8 cellular contexts compared by ENCODE assay signal in the genomic region with DNA sequence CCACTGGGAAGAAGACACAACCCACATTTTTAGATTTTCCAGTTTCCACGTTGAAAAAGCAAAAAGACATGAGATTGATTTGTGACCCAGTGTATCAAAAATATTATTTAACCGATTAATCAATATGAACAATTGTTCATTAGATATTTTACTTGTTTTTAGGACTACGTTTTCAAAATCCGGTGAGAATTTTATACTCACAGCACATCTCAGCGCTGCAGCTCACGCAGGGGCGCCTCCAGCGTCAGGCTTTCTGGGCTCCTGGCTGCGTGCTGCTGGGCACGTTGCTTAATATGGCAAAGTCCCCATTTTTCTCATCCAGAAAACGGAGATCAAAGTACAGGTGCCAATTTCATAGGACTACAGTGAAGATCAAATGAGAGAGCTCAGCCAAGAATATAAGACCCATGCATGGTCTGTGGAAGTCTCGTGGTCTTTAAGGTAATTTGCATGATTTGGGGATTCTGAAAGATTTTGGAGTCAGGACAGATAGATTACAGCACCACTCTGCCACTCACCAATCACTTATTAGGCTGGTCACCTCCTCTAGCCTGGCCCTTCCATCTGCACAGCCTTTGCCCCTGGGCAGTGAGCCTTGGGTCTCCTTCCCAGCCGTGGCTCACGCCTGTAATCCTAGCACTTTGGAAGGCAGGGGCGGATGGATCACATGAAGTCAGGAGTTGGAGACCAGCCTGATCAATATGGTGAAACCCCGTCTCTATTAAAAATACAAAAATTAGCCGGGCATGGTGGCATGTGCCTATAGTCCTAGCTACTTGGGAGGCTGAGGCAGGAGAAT. TPM values are rescaled to one million over a fixed set of nuclear protein-coding genes. Genes with fewer than 3 reads are reported as not detected.
DNase-seq lines count a peak whose midpoint lies in the region; ATAC-seq, FAIRE-seq and TF ChIP-seq lines count a peak whose summit lies in the region.

No MANE protein-coding gene starts in this region.

- no peak for TF ChIP-seq RAD21 in HepG2 (CRISPR knock-in tag; IDR thresholded peaks at IDR 0.05)

- no peaks in the 10 kb centered on the region for H4K20me1 ChIP-seq in HepG2 (ENCODE audit: insufficient read depth, low read length)

- H2AFZ ChIP-seq in HepG2 (ENCODE audit: low read length), result peak overlapping the region; percentile 15

- CTCF ChIA-PET in MCF 10A (lab: Yijun Ruan, JAX), result interaction anchor here (0.6 to 0.9 kb wide), 3 partner anchors 8 to 345 kb away, joined by 3 to 4 read pairs (median 4); no protein-coding TSS in a partner anchor
- CTCF ChIA-PET in HepG2 (lab: Yijun Ruan, JAX; ENCODE audit: low intra/inter-chr PET ratio, low total read pairs), result no interaction called here

- TF ChIP-seq CTCF in MCF 10A (IDR thresholded peaks at IDR 0.05; ENCODE audit: unreplicated experiment), result no peak
- TF ChIP-seq CTCF in HepG2 (CRISPR knock-in tag; IDR thresholded peaks at IDR 0.05), result peak; percentile 1; the same call in 1 of the 2 replicates
- TF ChIP-seq CTCF in suprapubic skin (IDR thresholded peaks at IDR 0.05), result no peak

- peaks cover 2 to 13% of the 10 kb centered on the region in 2 experiments; a peak in 1 of 5 replicates for H3K27me3 ChIP-seq in HepG2 (ENCODE audit: control insufficient read depth in 1 of 2, insufficient read depth in 2 of 2, low read length in 2 of 2)
- H3K27me3 ChIP-seq in suprapubic skin, result no peaks in the 10 kb centered on the region

- peaks cover 13% of the 10 kb centered on the region for H3K4me1 Mint-ChIP-seq in MCF 10A (ENCODE audit: insufficient read depth, unreplicated experiment)

- H3K27me3 Mint-ChIP-seq in MCF 10A (ENCODE audit: insufficient read depth, unreplicated experiment), result peaks cover 14% of the 10 kb centered on the region

- H3K9ac ChIP-seq in HepG2 (ENCODE audit: insufficient read depth, low read depth, low read length), result peak overlapping the region; percentile 64

- BruUV-seq in MCF 10A (replicated peaks; lab: Mats Ljungman, UMichigan) (no TSS peak), HepG2 (replicated peaks; lab: Mats Ljungman, UMichigan) (no TSS peak)

- FAIRE-seq in HepG2 (lab: Jason Lieb, UNC) (no peak), H54 (lab: Jason Lieb, UNC) (no peak)

- H3K27ac ChIP-seq in HepG2 (ENCODE audit: extremely low read length, insufficient read depth, low read length), result no peak overlapping the region
- peak overlapping the region; percentile 86 for H3K27ac ChIP-seq in suprapubic skin

- WGBS in HepG2 (ENCODE audit: low lambda C conversion rate), result 16% methylated on average over 17 of the region's 17 CpGs
- 23% methylated on average over 17 of the region's 17 CpGs for WGBS in suprapubic skin

- DNase-seq in D341Med (ENCODE audit: low spot score) (peak; percentile 47), NCI-H1694 treated with DMSO at 0.1 percent for 48 hours (lab: John Stamatoyannopoulos, UW) (peak; percentile 77), MCF 10A (ENCODE audit: unreplicated experiment) (peak; percentile 25), HepG2 (ENCODE audit: low spot score) (peak; percentile 34), suprapubic skin (ENCODE audit: low spot score in 2 of 2) (peak in 1 of 2 donors; percentile 59), NOMO-1 treated with dmso at 0.1 percent for 144 hours (lab: John Stamatoyannopoulos, UW; ENCODE audit: unreplicated experiment) (no peak), H54 (ENCODE audit: insufficient read length, low spot score) (no peak)
- DNase-seq in activated CD8-positive, alpha-beta memory T cell treated with anti-CD3 and anti-CD28 coated beads, Interleukin-2, amount 50 U/mL, for 4 hours, result no peak

- TF ChIP-seq POLR2A in HepG2 (IDR thresholded peaks at IDR 0.05; ENCODE audit: insufficient read depth in 1 of 2, low read depth in 2 of 2, low read length in 2 of 2) (no peak), suprapubic skin (IDR thresholded peaks at IDR 0.05) (no peak), H54 (IDR thresholded peaks at IDR 0.05; ENCODE audit: low read depth, low read length) (no peak)

- POLR2A ChIA-PET in MCF 10A (lab: Yijun Ruan, JAX), result no interaction called here
- POLR2A ChIA-PET in HepG2 (lab: Yijun Ruan, JAX), result interaction anchor here (3.1 kb wide), 1 partner anchor 50 kb away, joined by 13 read pairs; a partner anchor contains a TSS

- no peak overlapping the region for H3K27ac Mint-ChIP-seq in MCF 10A (ENCODE audit: low read depth, unreplicated experiment)

- peaks cover 31% of the 10 kb centered on the region for H3K4me1 ChIP-seq in HepG2 (ENCODE audit: insufficient read depth, low read length)
- H3K4me1 ChIP-seq in suprapubic skin, result peaks cover 35% of the 10 kb centered on the region

- H3K9me3 ChIP-seq in HepG2 (ENCODE audit: low read length), result no peaks in the 10 kb centered on the region
- no peaks in the 10 kb centered on the region for H3K9me3 ChIP-seq in suprapubic skin

- H3K4me3 Mint-ChIP-seq in MCF 10A (ENCODE audit: unreplicated experiment), result peak overlapping the region; percentile 73

- H3K4me3 ChIP-seq in HepG2 (replicated peaks in 1 of 3; ENCODE audit: insufficient read depth in 1 of 3, low read depth in 2 of 3, low read length in 3 of 3) (peak overlapping the region; percentile 75 to 82 (median 78)), suprapubic skin (peak overlapping the region; percentile 65)

- H3K36me3 ChIP-seq in HepG2 (replicated peaks in 1 of 2; ENCODE audit: control insufficient read depth in 1 of 2, insufficient read depth in 2 of 2, low read length in 2 of 2) (no peaks in the 10 kb centered on the region), suprapubic skin (no peaks in the 10 kb centered on the region)

- no peaks in the 10 kb centered on the region for H3K9me3 Mint-ChIP-seq in MCF 10A (ENCODE audit: unreplicated experiment)

- ATAC-seq in HepG2, result peak; percentile 57

- intact Hi-C loops in MCF 10A (cut with micrococcal nuclease), result no loop called here
- intact Hi-C loops in HepG2 (cut with micrococcal nuclease; ENCODE audit: unreplicated experiment), result loop anchor here (2.0 to 5.0 kb wide), 2 partner anchors 35 to 55 kb away; a partner anchor contains a TSS

- H3K4me2 ChIP-seq in HepG2 (ENCODE audit: low read depth, low read length), result peak overlapping the region; percentile 94

- TF ChIP-seq EP300 in HepG2 (IDR thresholded peaks at IDR 0.05; ENCODE audit: low read depth in 2 of 2, low read length in 2 of 2), result no peak
- TF ChIP-seq EP300 in HepG2 (CRISPR knock-in tag; IDR thresholded peaks at IDR 0.05; ENCODE audit: borderline replicate concordance), result no peak
- TF ChIP-seq EP300 in suprapubic skin (IDR thresholded peaks at IDR 0.05), result no peak

- H3K79me2 ChIP-seq in HepG2 (ENCODE audit: insufficient read depth, low read length), result no peaks in the 10 kb centered on the region

- no peaks in the 10 kb centered on the region for H3K36me3 Mint-ChIP-seq in MCF 10A (ENCODE audit: insufficient read depth, unreplicated experiment)

- in situ Hi-C loops in HepG2 (cut with HindIII; ENCODE audit: extremely low pct_ligation_motif_present, low pct_unique_long_range_greater_than_20kb), result no loop called here

RNA-seq across cellular contexts. Expression of a gene that starts 36.2 kb away (rescaled TPM):
- total RNA-seq in MCF 10A (2022) (34.4 and 43.1 TPM in 2 replicates), HepG2 (2016; rRNA removed; fragmentation: Illumina TruSeq; extraction: Trizol) (10.8 and 14.8 TPM in 2 replicates), suprapubic skin (10 to 100 TPM; 18.0 to 72.4 (median 28.4) TPM)
- total RNA-seq in HepG2 (2016; cell fraction: cytosol; rRNA removed; fragmentation: Illumina TruSeq; extraction: Trizol; ENCODE audit: low read depth), result 8.0 and 13.0 TPM in 2 replicates
- total RNA-seq in HepG2 (2016; cell fraction: insoluble cytoplasmic fraction; rRNA removed; fragmentation: Illumina TruSeq; extraction: Trizol), result 7.6 and 15.8 TPM in 2 replicates
- 16.2 and 20.0 TPM in 2 replicates for total RNA-seq in HepG2 (2016; cell fraction: membrane; rRNA removed; fragmentation: Illumina TruSeq; extraction: Trizol)
- total RNA-seq in HepG2 (2016; cell fraction: nucleus; rRNA removed; fragmentation: Illumina TruSeq; extraction: Trizol), result 20.9 and 28.1 TPM in 2 replicates
- polyA plus RNA-seq in HepG2 (2011; rRNA removed), result 39.5 and 39.6 TPM in 2 replicates
- 19.5 and 25.1 TPM in 2 replicates for polyA plus RNA-seq in HepG2 (2011; cell fraction: cytosol; rRNA removed)
- polyA plus RNA-seq in HepG2 (2011; cell fraction: nucleus; rRNA removed), result 126 and 152 TPM in 2 replicates
- polyA plus RNA-seq in HepG2 (2012), result 18.3 and 19.5 TPM in 2 replicates
- 10.6 and 15.8 TPM in 2 replicates for polyA plus RNA-seq in HepG2 (2016; cell fraction: cytosol; fragmentation: Illumina TruSeq; extraction: Trizol; ENCODE audit: low read depth)
- 14.2 and 24.0 TPM in 2 replicates for polyA plus RNA-seq in HepG2 (2016; cell fraction: insoluble cytoplasmic fraction; fragmentation: Illumina TruSeq; extraction: Trizol; ENCODE audit: low read depth)
- polyA plus RNA-seq in HepG2 (2016; cell fraction: membrane; fragmentation: Illumina TruSeq; extraction: Trizol; ENCODE audit: low read depth), result 22.4 and 27.8 TPM in 2 replicates
- 91.6 and 101 TPM in 2 replicates for polyA plus RNA-seq in HepG2 (2016; cell fraction: nucleus; fragmentation: Illumina TruSeq; extraction: Trizol; ENCODE audit: insufficient read depth, low read depth)
- 47.1 and 49.5 TPM in 2 replicates for polyA minus RNA-seq in HepG2 (2011; rRNA and poly(A)+ RNA removed; ENCODE audit: low replicate concordance)
- 13.8 and 15.2 TPM in 2 replicates for polyA minus RNA-seq in HepG2 (2011; cell fraction: cytosol; rRNA and poly(A)+ RNA removed)
- polyA minus RNA-seq in HepG2 (2011; cell fraction: nucleus; rRNA and poly(A)+ RNA removed), result 62.4 and 69.0 TPM in 2 replicates

RNA-seq across cellular contexts. Expression of a gene that starts 49.4 kb away (rescaled TPM):
- total RNA-seq in MCF 10A (2022), result 99.8 and 144 TPM in 2 replicates
- total RNA-seq in HepG2 (2016; rRNA removed; fragmentation: Illumina TruSeq; extraction: Trizol), result 142 and 153 TPM in 2 replicates
- total RNA-seq in HepG2 (2016; cell fraction: cytosol; rRNA removed; fragmentation: Illumina TruSeq; extraction: Trizol; ENCODE audit: low read depth), result 85.2 and 85.6 TPM in 2 replicates
- total RNA-seq in HepG2 (2016; cell fraction: insoluble cytoplasmic fraction; rRNA removed; fragmentation: Illumina TruSeq; extraction: Trizol), result 148 and 152 TPM in 2 replicates
- total RNA-seq in HepG2 (2016; cell fraction: membrane; rRNA removed; fragmentation: Illumina TruSeq; extraction: Trizol), result 114 and 119 TPM in 2 replicates
- total RNA-seq in HepG2 (2016; cell fraction: nucleus; rRNA removed; fragmentation: Illumina TruSeq; extraction: Trizol), result 83.0 and 87.0 TPM in 2 replicates
- polyA plus RNA-seq in HepG2 (2011; rRNA removed), result 158 and 167 TPM in 2 replicates
- 161 and 264 TPM in 2 replicates for polyA plus RNA-seq in HepG2 (2011; cell fraction: cytosol; rRNA removed)
- 321 and 379 TPM in 2 replicates for polyA plus RNA-seq in HepG2 (2011; cell fraction: nucleus; rRNA removed)
- polyA plus RNA-seq in HepG2 (2012), result 91.4 and 129 TPM in 2 replicates
- polyA plus RNA-seq in HepG2 (2016; cell fraction: cytosol; fragmentation: Illumina TruSeq; extraction: Trizol; ENCODE audit: low read depth), result 122 and 142 TPM in 2 replicates
- polyA plus RNA-seq in HepG2 (2016; cell fraction: insoluble cytoplasmic fraction; fragmentation: Illumina TruSeq; extraction: Trizol; ENCODE audit: low read depth), result 167 and 186 TPM in 2 replicates
- 126 and 131 TPM in 2 replicates for polyA plus RNA-seq in HepG2 (2016; cell fraction: membrane; fragmentation: Illumina TruSeq; extraction: Trizol; ENCODE audit: low read depth)
- polyA plus RNA-seq in HepG2 (2016; cell fraction: nucleus; fragmentation: Illumina TruSeq; extraction: Trizol; ENCODE audit: insufficient read depth, low read depth), result 177 and 185 TPM in 2 replicates
- 143 and 197 TPM in 2 replicates for polyA minus RNA-seq in HepG2 (2011; rRNA and poly(A)+ RNA removed; ENCODE audit: low replicate concordance)
- 41.3 and 41.8 TPM in 2 replicates for polyA minus RNA-seq in HepG2 (2011; cell fraction: cytosol; rRNA and poly(A)+ RNA removed)
- 91.3 and 103 TPM in 2 replicates for polyA minus RNA-seq in HepG2 (2011; cell fraction: nucleus; rRNA and poly(A)+ RNA removed)
- 100 to 1,000 TPM in 2 of 4 donors, 10 to 100 TPM in 2; 84.0 to 125 (median 98.8) TPM for total RNA-seq in suprapubic skin

Comparison
In these comparisons a context has a peak if more than half of its experiments do, and no peak if none do; other contexts are left out.
1. DNase-seq: peak in D341Med (single experiment), NCI-H1694 treated with DMSO at 0.1 percent for 48 hours (single experiment), MCF 10A (single experiment) and HepG2 (single experiment); none in NOMO-1 treated with dmso at 0.1 percent for 144 hours (single experiment), H54 (single experiment) and activated CD8-positive, alpha-beta memory T cell treated with anti-CD3 and anti-CD28 coated beads, Interleukin-2, amount 50 U/mL, for 4 hours (single experiment).